ENCODE assay signal across 1 cellular context in genomic region chr11:93773045-93773477, GRCh38.
TF ChIP-seq lines count a peak whose summit lies in the region.

No MANE protein-coding gene starts in this region.

TF ChIP-seq in GM12878, 131 proteins besides CTCF, POLR2A, EP300 and RAD21:
- no peak for TF ChIP-seq SUPT20H (IDR thresholded peaks at IDR 0.05; ENCODE audit: borderline replicate concordance, control insufficient read depth, low read depth, low read length)
- TF ChIP-seq, protein P1, sequence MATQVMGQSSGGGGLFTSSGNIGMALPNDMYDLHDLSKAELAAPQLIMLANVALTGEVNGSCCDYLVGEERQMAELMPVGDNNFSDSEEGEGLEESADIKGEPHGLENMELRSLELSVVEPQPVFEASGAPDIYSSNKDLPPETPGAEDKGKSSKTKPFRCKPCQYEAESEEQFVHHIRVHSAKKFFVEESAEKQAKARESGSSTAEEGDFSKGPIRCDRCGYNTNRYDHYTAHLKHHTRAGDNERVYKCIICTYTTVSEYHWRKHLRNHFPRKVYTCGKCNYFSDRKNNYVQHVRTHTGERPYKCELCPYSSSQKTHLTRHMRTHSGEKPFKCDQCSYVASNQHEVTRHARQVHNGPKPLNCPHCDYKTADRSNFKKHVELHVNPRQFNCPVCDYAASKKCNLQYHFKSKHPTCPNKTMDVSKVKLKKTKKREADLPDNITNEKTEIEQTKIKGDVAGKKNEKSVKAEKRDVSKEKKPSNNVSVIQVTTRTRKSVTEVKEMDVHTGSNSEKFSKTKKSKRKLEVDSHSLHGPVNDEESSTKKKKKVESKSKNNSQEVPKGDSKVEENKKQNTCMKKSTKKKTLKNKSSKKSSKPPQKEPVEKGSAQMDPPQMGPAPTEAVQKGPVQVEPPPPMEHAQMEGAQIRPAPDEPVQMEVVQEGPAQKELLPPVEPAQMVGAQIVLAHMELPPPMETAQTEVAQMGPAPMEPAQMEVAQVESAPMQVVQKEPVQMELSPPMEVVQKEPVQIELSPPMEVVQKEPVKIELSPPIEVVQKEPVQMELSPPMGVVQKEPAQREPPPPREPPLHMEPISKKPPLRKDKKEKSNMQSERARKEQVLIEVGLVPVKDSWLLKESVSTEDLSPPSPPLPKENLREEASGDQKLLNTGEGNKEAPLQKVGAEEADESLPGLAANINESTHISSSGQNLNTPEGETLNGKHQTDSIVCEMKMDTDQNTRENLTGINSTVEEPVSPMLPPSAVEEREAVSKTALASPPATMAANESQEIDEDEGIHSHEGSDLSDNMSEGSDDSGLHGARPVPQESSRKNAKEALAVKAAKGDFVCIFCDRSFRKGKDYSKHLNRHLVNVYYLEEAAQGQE (IDR thresholded peaks at IDR 0.05; ENCODE audit: low read depth, low read length): peak; percentile 52; the same call in 1 of the 2 replicates
